ENCODE assay signal across 8 cellular contexts in the genomic region with DNA sequence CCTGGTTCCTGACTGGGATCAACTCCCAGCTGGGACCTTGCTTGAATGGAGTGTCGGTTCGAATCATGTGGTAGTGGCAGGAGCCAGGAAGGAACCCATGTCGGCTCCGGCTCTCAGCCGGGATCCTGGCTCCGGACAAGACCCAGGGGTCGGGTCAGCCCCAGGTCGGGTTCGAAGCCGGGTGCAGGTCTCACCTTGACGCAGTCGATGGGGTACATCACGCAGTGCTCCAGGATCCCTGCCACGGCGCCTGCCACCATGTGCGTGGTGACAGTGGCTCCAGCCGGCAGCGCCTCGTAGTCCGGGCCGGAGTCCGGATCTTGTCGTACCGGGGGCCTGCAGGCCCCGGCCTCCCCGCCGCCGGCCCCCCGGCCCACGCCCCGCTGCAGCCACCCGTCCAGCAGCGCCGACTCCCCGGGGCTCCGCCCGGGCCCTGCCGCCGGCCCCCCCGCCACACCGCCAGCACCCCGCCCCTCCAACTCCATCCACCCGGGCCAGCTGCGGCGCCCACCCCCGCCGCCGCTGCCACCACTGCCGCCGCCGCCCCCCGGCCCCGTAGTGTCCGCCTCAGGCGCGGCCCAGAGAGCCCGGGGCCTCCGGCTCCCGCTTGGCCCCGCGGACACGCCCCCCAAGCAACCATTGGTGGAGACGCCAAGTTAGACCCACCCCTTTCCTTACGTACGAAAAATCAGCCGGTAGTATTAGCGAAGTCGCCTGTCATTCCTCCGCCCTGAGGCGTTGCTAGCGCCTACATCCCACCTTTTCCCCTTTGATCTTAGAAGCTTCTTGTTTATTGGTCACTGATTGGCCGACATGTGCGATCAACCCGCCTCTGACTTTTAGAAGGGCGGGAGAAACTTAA. TPM values are rescaled to one million over a fixed set of nuclear protein-coding genes. Genes with fewer than 3 reads are reported as not detected.
DNase-seq lines count a peak whose midpoint lies in the region; ATAC-seq and TF ChIP-seq lines count a peak whose summit lies in the region.

A gene with protein sequence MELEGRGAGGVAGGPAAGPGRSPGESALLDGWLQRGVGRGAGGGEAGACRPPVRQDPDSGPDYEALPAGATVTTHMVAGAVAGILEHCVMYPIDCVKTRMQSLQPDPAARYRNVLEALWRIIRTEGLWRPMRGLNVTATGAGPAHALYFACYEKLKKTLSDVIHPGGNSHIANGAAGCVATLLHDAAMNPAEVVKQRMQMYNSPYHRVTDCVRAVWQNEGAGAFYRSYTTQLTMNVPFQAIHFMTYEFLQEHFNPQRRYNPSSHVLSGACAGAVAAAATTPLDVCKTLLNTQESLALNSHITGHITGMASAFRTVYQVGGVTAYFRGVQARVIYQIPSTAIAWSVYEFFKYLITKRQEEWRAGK (minus strand): TSS at position 589 of the 862 bp plus-strand sequence. CDS start 104 bp downstream, at position 485.

- H3K27me3 ChIP-seq in Peyer's patch = no peaks in the 10 kb centered on the region
- H3K27me3 ChIP-seq in naive thymus-derived CD4-positive, alpha-beta T cell (ENCODE audit: control insufficient read depth in 2 of 2, insufficient read depth in 2 of 2, low read length in 2 of 2) = no peaks in the 10 kb centered on the region

- H3K27ac ChIP-seq in C4-2B (peak within 1 kb of the TSS; percentile 93), Peyer's patch (peak within 1 kb of the TSS; percentile 93 to 98 (median 96))
- peak within 1 kb of the TSS; percentile 99 for H3K27ac ChIP-seq in naive thymus-derived CD4-positive, alpha-beta T cell (ENCODE audit: low read depth, low read length)

- intact Hi-C loops in naive thymus-derived CD4-positive, alpha-beta T cell (cut with micrococcal nuclease) = loop anchor here (1.0 to 10.0 kb wide), 13 partner anchors 8 to 1979 kb away; a partner anchor contains a TSS

- peak; percentile 82 for ATAC-seq in GM21515 (IDR thresholded peaks at IDR 0.05; ENCODE audit: unreplicated experiment)
- peak; percentile 82 for ATAC-seq in activated T-helper 17 cell treated with anti-CD3 and anti-CD28 coated beads, Interleukin-2, amount 50 U/mL, for 72 hours (replicated peaks)
- peak; percentile 88 for ATAC-seq in naive thymus-derived CD4-positive, alpha-beta T cell
- peak; percentile 79 to 83 for ATAC-seq in stimulated activated naive B cell treated with anti-CD40 and anti-IgM and Interleukin-4, amounts not matched to agents 10 μg/mL and 1 μg/mL and 100 μg/mL, for 72 hours (replicated peaks)

- H3K4me1 ChIP-seq in Peyer's patch = peaks cover 0 to 36% (median 10%) of the 10 kb centered on the region in 4 donors
- H3K4me1 ChIP-seq in naive thymus-derived CD4-positive, alpha-beta T cell (ENCODE audit: control insufficient read depth in 2 of 2, insufficient read depth in 2 of 2, low read length in 2 of 2) = peaks cover 20 to 29% of the 10 kb centered on the region in 2 donors

- no peaks in the 10 kb centered on the region for H3K36me3 ChIP-seq in Peyer's patch
- peaks cover 0 to 3% (median 0%) of the 10 kb centered on the region in 3 experiments for H3K36me3 ChIP-seq in naive thymus-derived CD4-positive, alpha-beta T cell (ENCODE audit: control insufficient read depth in 2 of 3, insufficient read depth in 3 of 3, low read length in 3 of 3)

- H3K27me3 Mint-ChIP-seq in activated T-helper 17 cell treated with anti-CD3 and anti-CD28 coated beads, Interleukin-2, amount 50 U/mL, for 72 hours = no peaks in the 10 kb centered on the region
- no peaks in the 10 kb centered on the region for H3K27me3 Mint-ChIP-seq in naive thymus-derived CD4-positive, alpha-beta T cell
- H3K27me3 Mint-ChIP-seq in stimulated activated naive B cell treated with anti-CD40 and anti-IgM and Interleukin-4, amounts not matched to agents 10 μg/mL and 1 μg/mL and 100 μg/mL, for 72 hours = no peaks in the 10 kb centered on the region

- H3K36me3 Mint-ChIP-seq in activated T-helper 17 cell treated with anti-CD3 and anti-CD28 coated beads, Interleukin-2, amount 50 U/mL, for 72 hours (ENCODE audit: low read depth) = peaks cover 42% of the 10 kb centered on the region
- H3K36me3 Mint-ChIP-seq in naive thymus-derived CD4-positive, alpha-beta T cell = peaks cover 0 to 13% (median 0%) of the 10 kb centered on the region in 5 donors
- H3K36me3 Mint-ChIP-seq in stimulated activated naive B cell treated with anti-CD40 and anti-IgM and Interleukin-4, amounts not matched to agents 10 μg/mL and 1 μg/mL and 100 μg/mL, for 72 hours = peaks cover 0 to 4% of the 10 kb centered on the region in 2 donors

- CTCF ChIA-PET in naive thymus-derived CD4-positive, alpha-beta T cell (lab: Charles Lee) = no interaction called here

- H3K9me3 ChIP-seq in Peyer's patch = no peaks in the 10 kb centered on the region
- no peaks in the 10 kb centered on the region for H3K9me3 ChIP-seq in naive thymus-derived CD4-positive, alpha-beta T cell (ENCODE audit: control insufficient read depth in 2 of 3, low read length in 3 of 3)

- H3K9me3 Mint-ChIP-seq in activated T-helper 17 cell treated with anti-CD3 and anti-CD28 coated beads, Interleukin-2, amount 50 U/mL, for 72 hours = no peaks in the 10 kb centered on the region
- no peaks in the 10 kb centered on the region for H3K9me3 Mint-ChIP-seq in naive thymus-derived CD4-positive, alpha-beta T cell
- H3K9me3 Mint-ChIP-seq in stimulated activated naive B cell treated with anti-CD40 and anti-IgM and Interleukin-4, amounts not matched to agents 10 μg/mL and 1 μg/mL and 100 μg/mL, for 72 hours = no peaks in the 10 kb centered on the region

- POLR2A ChIA-PET in naive thymus-derived CD4-positive, alpha-beta T cell (lab: Charles Lee) = interaction anchor here (0.9 to 2.7 kb wide), 6 partner anchors 39 to 1153 kb away, joined by 3 to 17 read pairs (median 7); a partner anchor contains a TSS

- peak within 1 kb of the TSS; percentile 91 for H3K4me3 Mint-ChIP-seq in activated T-helper 17 cell treated with anti-CD3 and anti-CD28 coated beads, Interleukin-2, amount 50 U/mL, for 72 hours
- peak within 1 kb of the TSS; percentile 83 to 96 (median 88) for H3K4me3 Mint-ChIP-seq in naive thymus-derived CD4-positive, alpha-beta T cell
- peak within 1 kb of the TSS; percentile 88 to 95 for H3K4me3 Mint-ChIP-seq in stimulated activated naive B cell treated with anti-CD40 and anti-IgM and Interleukin-4, amounts not matched to agents 10 μg/mL and 1 μg/mL and 100 μg/mL, for 72 hours

- TF ChIP-seq POLR2A in Peyer's patch (IDR thresholded peaks at IDR 0.05) = no peak

- no peak for TF ChIP-seq CTCF in C4-2B (conservative IDR thresholded peaks at IDR 0.05)
- TF ChIP-seq CTCF in Peyer's patch (IDR thresholded peaks at IDR 0.05) = no peak
- no peak for TF ChIP-seq CTCF in fibroblast of mammary gland (conservative IDR thresholded peaks at IDR 0.05; ENCODE audit: control insufficient read depth, insufficient read depth, low read depth, low read length)

- H3K4me1 Mint-ChIP-seq in activated T-helper 17 cell treated with anti-CD3 and anti-CD28 coated beads, Interleukin-2, amount 50 U/mL, for 72 hours = peaks cover 39% of the 10 kb centered on the region
- H3K4me1 Mint-ChIP-seq in naive thymus-derived CD4-positive, alpha-beta T cell = peaks cover 32 to 60% (median 51%) of the 10 kb centered on the region in 7 donors
- peaks cover 28 to 33% of the 10 kb centered on the region in 2 donors for H3K4me1 Mint-ChIP-seq in stimulated activated naive B cell treated with anti-CD40 and anti-IgM and Interleukin-4, amounts not matched to agents 10 μg/mL and 1 μg/mL and 100 μg/mL, for 72 hours

- H3K27ac Mint-ChIP-seq in activated T-helper 17 cell treated with anti-CD3 and anti-CD28 coated beads, Interleukin-2, amount 50 U/mL, for 72 hours = peak within 1 kb of the TSS; percentile 96
- H3K27ac Mint-ChIP-seq in naive thymus-derived CD4-positive, alpha-beta T cell = peak within 1 kb of the TSS; percentile 75 to 98 (median 94)
- H3K27ac Mint-ChIP-seq in stimulated activated naive B cell treated with anti-CD40 and anti-IgM and Interleukin-4, amounts not matched to agents 10 μg/mL and 1 μg/mL and 100 μg/mL, for 72 hours = peak within 1 kb of the TSS; percentile 98

- in situ Hi-C loops in KBM-7 (cut with MboI; ENCODE audit: low pct_unique_long_range_greater_than_20kb, low sequenced_read_pairs) = no loop called here

- DNase-seq in KBM-7 (peak; percentile 28), Peyer's patch (peak; percentile 94 to 97 (median 95)), fibroblast of mammary gland (ENCODE audit: low read depth) (peak; percentile 100)
- DNase-seq in naive thymus-derived CD4-positive, alpha-beta T cell = peak; percentile 78 to 98 (median 96)
- peak; percentile 37 for DNase-seq in stimulated activated naive B cell treated with anti-CD40 and anti-IgM and Interleukin-4, amounts not matched to agents 10 μg/mL and 1 μg/mL and 100 μg/mL, for 72 hours

- H3K4me3 ChIP-seq in Peyer's patch (peak within 1 kb of the TSS; percentile 78 to 89 (median 88)), fibroblast of mammary gland (ENCODE audit: control insufficient read depth, low read depth, low read length) (peak within 1 kb of the TSS; percentile 95)
- H3K4me3 ChIP-seq in naive thymus-derived CD4-positive, alpha-beta T cell (ENCODE audit: low read length) = peak within 1 kb of the TSS; percentile 85

RNA-seq across cellular contexts. Expression of the gene that starts here (rescaled TPM):
- 10 to 100 TPM; 16.1 to 63.5 (median 27.5) TPM for total RNA-seq in Peyer's patch
- 10 to 100 TPM; 39.2 to 47.2 TPM for total RNA-seq in activated T-helper 17 cell treated with anti-CD3 and anti-CD28 coated beads, Interleukin-2, amount 50 U/mL, for 72 hours
- total RNA-seq in naive thymus-derived CD4-positive, alpha-beta T cell = 100 to 1,000 TPM in 1 of 5 experiments, 10 to 100 TPM in 4; 66.0 to 101 (median 90.4) TPM
- polyA plus RNA-seq in naive thymus-derived CD4-positive, alpha-beta T cell = 10 to 100 TPM; 21.3 to 37.2 TPM

Comparison
In these comparisons a context has a peak if more than half of its experiments do, and no peak if none do; other contexts are left out.
1. Peak in every context shown above with its lines: DNase-seq, ATAC-seq, H3K4me3 ChIP-seq and H3K27ac ChIP-seq.
2. DNase-seq: peak in every context shown above with its lines; median percentile 100 in fibroblast of mammary gland; 96 in naive thymus-derived CD4-positive, alpha-beta T cell; 95 in Peyer's patch; 37 in stimulated activated naive B cell treated with anti-CD40 and anti-IgM and Interleukin-4, amounts not matched to agents 10 μg/mL and 1 μg/mL and 100 μg/mL, for 72 hours; 28 in KBM-7.